ENCODE assay signal across 8 cellular contexts in genomic region chr2:26691881-26692813, GRCh38. TPM values are rescaled to one million over a fixed set of nuclear protein-coding genes. Genes with fewer than 3 reads are reported as not detected.
DNase-seq lines count a peak whose midpoint lies in the region; ATAC-seq and TF ChIP-seq lines count a peak whose summit lies in the region.

Gene KCNK3, plus strand, starts transcription at chr2:26692722. Its CDS starts 154 bp downstream, at chr2:26692876.

- H3K27me3 ChIP-seq in heart right ventricle (peaks cover 0 to 81% (median 45%) of the 10 kb centered on the region in 7 donors), psoas muscle (ENCODE audit: insufficient read depth in 3 of 3, low read length in 2 of 3) (peaks cover 0 to 64% (median 30%) of the 10 kb centered on the region in 3 donors)

- H3K4me1 ChIP-seq in heart right ventricle (peaks cover 4 to 25% (median 18%) of the 10 kb centered on the region in 9 donors), psoas muscle (no peaks in the 10 kb centered on the region)

- H3K4me3 ChIP-seq in heart right ventricle (peak within 1 kb of the TSS in 9 of 10 donors; percentile 14 to 44 (median 34)), psoas muscle (peak within 1 kb of the TSS; percentile 43)

- H3K4me1 Mint-ChIP-seq in activated naive CD8-positive, alpha-beta T cell (ENCODE audit: low read depth): peaks cover 2% of the 10 kb centered on the region

- no peaks in the 10 kb centered on the region for H3K36me3 ChIP-seq in heart right ventricle
- no peaks in the 10 kb centered on the region for H3K36me3 ChIP-seq in psoas muscle (ENCODE audit: insufficient read depth in 1 of 2, low read depth in 1 of 2)

- H3K27ac Mint-ChIP-seq in activated naive CD8-positive, alpha-beta T cell: no peak within 1 kb of the TSS

- TF ChIP-seq CTCF in heart right ventricle (IDR thresholded peaks at IDR 0.05): no peak
- TF ChIP-seq CTCF in psoas muscle (IDR thresholded peaks at IDR 0.05): no peak

- H3K27ac ChIP-seq in heart right ventricle (peak within 1 kb of the TSS in 7 of 10 donors; percentile 29 to 70 (median 65)), psoas muscle (no peak within 1 kb of the TSS)

- ATAC-seq in heart right ventricle: peak; percentile 72 to 93 (median 82)
- peak; percentile 70 to 90 (median 81) for ATAC-seq in psoas muscle
- ATAC-seq in HG02610 (IDR thresholded peaks at IDR 0.05; ENCODE audit: unreplicated experiment): no peak
- ATAC-seq in GM21423 (IDR thresholded peaks at IDR 0.05; ENCODE audit: unreplicated experiment): no peak
- no peak for ATAC-seq in HG03097 (IDR thresholded peaks at IDR 0.05; ENCODE audit: low FRiP score, unreplicated experiment)

- 3 to 4% methylated on average over 31 to 52 of the region's 53 CpGs for WGBS in heart right ventricle, 2 donors
- WGBS in psoas muscle, 3 donors: 4 to 8% (median 6%) methylated on average over 27 to 52 of the region's 53 CpGs

- intact Hi-C loops in heart right ventricle (cut with DNase I): loop anchor here in 1 of 10 donors (5.0 kb wide), 1 partner anchor 45 kb away; no protein-coding TSS in a partner anchor
- intact Hi-C loops in psoas muscle (cut with DNase I): no loop called here

- DNase-seq in GOT3 (lab: John Stamatoyannopoulos, UW) (peak; percentile 12), heart right ventricle (peak; percentile 66 to 68), psoas muscle (peak; percentile 48 to 63)

- H3K9me3 ChIP-seq in heart right ventricle (no peaks in the 10 kb centered on the region), psoas muscle (no peaks in the 10 kb centered on the region)

- H3K27me3 Mint-ChIP-seq in activated naive CD8-positive, alpha-beta T cell: peaks cover 47% of the 10 kb centered on the region

- H3K4me3 Mint-ChIP-seq in activated naive CD8-positive, alpha-beta T cell: peak within 1 kb of the TSS; percentile 66

- H3K9me3 Mint-ChIP-seq in activated naive CD8-positive, alpha-beta T cell (ENCODE audit: low read depth): no peaks in the 10 kb centered on the region

- no peaks in the 10 kb centered on the region for H3K36me3 Mint-ChIP-seq in activated naive CD8-positive, alpha-beta T cell

TF ChIP-seq in PFSK-1, 5 proteins besides CTCF, POLR2A, EP300 and RAD21:
- TF ChIP-seq REST (IDR thresholded peaks at IDR 0.05; ENCODE audit: insufficient read depth in 1 of 2, low read depth in 2 of 2, low read length in 2 of 2): peak; percentile 73 to 74
- TF ChIP-seq FOXP2 (optimal IDR thresholded peaks at IDR 0.05; ENCODE audit: borderline replicate concordance, extremely low read depth, extremely low read length, insufficient read depth): no peak
- no peak for TF ChIP-seq TAF1 (IDR thresholded peaks at IDR 0.05; ENCODE audit: borderline replicate concordance, insufficient read depth, low read length)

RNA-seq across cellular contexts. Expression of gene KCNK3, which starts in this region (rescaled TPM):
- polyA plus RNA-seq in PFSK-1 (2012; ENCODE audit: insufficient read length, low read depth): 0.14 TPM
- total RNA-seq in heart right ventricle (1 to 10 TPM in 4 of 10 donors, under 1 TPM in 6; 0.19 to 6.8 (median 0.69) TPM), psoas muscle (1 to 10 TPM in 1 of 4 donors, under 1 TPM in 3; 0.06 to 1.3 (median 0.13) TPM)
- polyA plus RNA-seq in heart right ventricle (1 to 10 TPM; 1.2 to 3.3 TPM), psoas muscle (1 to 10 TPM in 1 of 3 donors, under 1 TPM in 2; 0.13 to 2.3 (median 0.70) TPM)

Comparison
In these comparisons a context has a peak if more than half of its experiments do, and no peak if none do; other contexts are left out.
1. DNase-seq: peak in every context shown above with its lines; median percentile 67 in heart right ventricle; 56 in psoas muscle; 12 in GOT3.
2. ATAC-seq: peak in heart right ventricle (8 of 8) and psoas muscle (4 of 4); none in HG02610 (single experiment), GM21423 (single experiment) and HG03097 (single experiment).